ENCODE assay signal across 37 cellular contexts in genomic region chr20:58497911-58498310, GRCh38. TPM values are rescaled to one million over a fixed set of nuclear protein-coding genes. Genes with fewer than 3 reads are reported as not detected.
"Had no signal": no experiment of that assay in that cellular context is flagged by ENCODE, and none has a peak within 500 bp of the region (broad histone marks: within the 10 kb centered on the region; RNA-seq: fewer than 3 reads in every experiment).

No MANE protein-coding gene starts in this region.

- H3K27me3 ChIP-seq: adrenal gland, body of pancreas, brain microvascular endothelial cell, breast epithelium had no signal

- FAIRE-seq: astrocyte, TTC549 had no signal

- H3K9me3 ChIP-seq: adrenal gland, body of pancreas had no signal

- H3K36me3 ChIP-seq: adrenal gland, brain microvascular endothelial cell, breast epithelium had no signal

- H3K27ac ChIP-seq: adrenal gland, body of pancreas, brain microvascular endothelial cell, breast epithelium, VCaP had no signal

- H3K4me1 ChIP-seq: adrenal gland, body of pancreas, breast epithelium had no signal

- DNase-seq: activated B cell treated with CpG ODN at 0.5 μM for 24 hours; activated CD4-positive, alpha-beta memory T cell treated with anti-CD3 and anti-CD28 coated beads for 36 hours; activated CD4-positive, alpha-beta T cell treated with anti-CD3 and anti-CD28 coated beads for 4 hours; activated CD4-positive, alpha-beta T cell treated with anti-CD3 and anti-CD28 coated beads, Interleukin-2, amount 10 ng/mL, durations not matched to agents 24 days and 14 days; activated CD4-positive, alpha-beta T cell treated with anti-CD3 and anti-CD28 coated beads, Interleukin-2, amount 50 U/mL, for 1 hour; activated CD4-positive, alpha-beta T cell treated with anti-CD3 and anti-CD28 coated beads, Interleukin-2, amount 50 U/mL, for 4 hours; activated CD4-positive, CD25-positive, alpha-beta regulatory T cell treated with anti-CD3 and anti-CD28 coated beads, Interleukin-2, amount 50 U/mL, for 72 hours; activated CD8-positive, alpha-beta memory T cell treated with anti-CD3 and anti-CD28 coated beads, Interleukin-2, amount 50 U/mL, for 4 hours; activated CD8-positive, alpha-beta T cell treated with anti-CD3 and anti-CD28 coated beads for 36 hours; activated effector memory CD4-positive, alpha-beta T cell treated with anti-CD3 and anti-CD28 coated beads, Interleukin-2, amount 50 U/mL, for 16 hours; activated gamma-delta T cell treated with Interleukin-2 at 50 U/mL for 16 hours; activated naive CD4-positive, alpha-beta T cell; activated naive CD4-positive, alpha-beta T cell treated with anti-CD3 and anti-CD28 coated beads for 36 hours; activated naive CD4-positive, alpha-beta T cell treated with anti-CD3 and anti-CD28 coated beads, Interleukin-2, amount 50 U/mL, for 16 hours; activated naive CD8-positive, alpha-beta T cell treated with anti-CD3 and anti-CD28 coated beads for 36 hours; activated T-cell treated with anti-CD3 and anti-CD28 coated beads for 4 hours; activated T-cell treated with anti-CD3 and anti-CD28 coated beads, Interleukin-2, amount 50 U/mL, for 1 hour; activated T-cell treated with anti-CD3 and anti-CD28 coated beads, Interleukin-2, amount 50 U/mL, for 4 hours; activated T-cell treated with anti-CD3 and anti-CD28 coated beads, Interleukin-2, amount 50 U/mL, for 72 hours; adrenal gland; amniotic stem cell; aorta; body of pancreas; brain microvascular endothelial cell; central memory CD4-positive, alpha-beta T cell; T-helper 1 cell; T-helper 2 cell; T-helper 9 cell had no signal

- ATAC-seq: activated CD8-positive, alpha-beta T cell treated with anti-CD3 and anti-CD28 coated beads for 36 hours; activated naive CD4-positive, alpha-beta T cell treated with anti-CD3 and anti-CD28 coated beads, Interleukin-2, amount 50 U/mL, for 72 hours; activated T-cell treated with anti-CD3 and anti-CD28 coated beads, Interleukin-2, amount 50 U/mL, for 4 hours; activated T-cell treated with anti-CD3 and anti-CD28 coated beads, Interleukin-2, amount 50 U/mL, for 72 hours; activated T-helper 17 cell treated with anti-CD3 and anti-CD28 coated beads, Interleukin-2, amount 50 U/mL, for 72 hours; body of pancreas had no signal

- H3K4me3 ChIP-seq: adrenal gland, body of pancreas, breast epithelium had no signal

RNA-seq across cellular contexts. Expression of gene APCDD1L, which starts 17.3 kb away (rescaled TPM):
- total RNA-seq: activated B cell treated with CpG ODN at 0.5 μM for 24 hours; activated CD4-positive, alpha-beta memory T cell treated with anti-CD3 and anti-CD28 coated beads for 36 hours; activated CD4-positive, alpha-beta T cell treated with anti-CD3 and anti-CD28 coated beads, Interleukin-2, amount 10 ng/mL, durations not matched to agents 24 days and 14 days; activated CD8-positive, alpha-beta memory T cell treated with anti-CD3 and anti-CD28 coated beads for 36 hours; activated CD8-positive, alpha-beta T cell treated with anti-CD3 and anti-CD28 coated beads for 36 hours; activated naive CD4-positive, alpha-beta T cell treated with anti-CD3 and anti-CD28 coated beads for 36 hours; activated naive CD4-positive, alpha-beta T cell treated with anti-CD3 and anti-CD28 coated beads, Interleukin-2, amount 50 U/mL, for 72 hours; activated naive CD8-positive, alpha-beta T cell treated with anti-CD3 and anti-CD28 coated beads for 36 hours; activated T-cell treated with anti-CD3 and anti-CD28 coated beads, Interleukin-2, amount 50 U/mL, for 4 hours; activated T-cell treated with anti-CD3 and anti-CD28 coated beads, Interleukin-2, amount 50 U/mL, for 72 hours; activated T-helper 1 cell treated with anti-CD3 and anti-CD28 coated beads, Interleukin-12 subunit alpha, Interleukin-12 subunit beta, Interleukin-2, Interleukin-4 antibody, amounts not matched to agents 30 ng/mL and 10 ng/mL and 1 ng/mL, durations not matched to agents 14 hours and 24 hours and 36 hours; activated T-helper 17 cell treated with anti-CD3 and anti-CD28 coated beads, Interleukin-2, amount 50 U/mL, for 72 hours; cerebellum had no signal
